In genomic region chr17:12922120-12922519, GRCh38 we compare ENCODE assay signal across 22 cellular contexts.
DNase-seq lines count a peak whose midpoint lies in the region; ATAC-seq, FAIRE-seq and TF ChIP-seq lines count a peak whose summit lies in the region.
"Had no signal": no experiment of that assay in that cellular context is flagged by ENCODE, and none has a peak within 500 bp of the region (broad histone marks: within the 10 kb centered on the region; RNA-seq: fewer than 3 reads in every experiment).

No MANE protein-coding gene starts in this region.

- no peak for FAIRE-seq in H54 (lab: Jason Lieb, UNC)
- FAIRE-seq: A549, G401.6, GM12891, GM18507 had no signal

- no peak for TF ChIP-seq POLR2A in esophagus muscularis mucosa (IDR thresholded peaks at IDR 0.05; ENCODE audit: low read depth)
- no peak for TF ChIP-seq POLR2A in H54 (IDR thresholded peaks at IDR 0.05; ENCODE audit: low read depth, low read length)

- TF ChIP-seq CTCF in GM06990 (IDR thresholded peaks at IDR 0.05; ENCODE audit: insufficient read depth, low read length, poor library complexity, severe bottlenecking) = no peak
- TF ChIP-seq CTCF in esophagus muscularis mucosa (IDR thresholded peaks at IDR 0.05) = no peak

- no peaks in the 10 kb centered on the region for H3K9me2 ChIP-seq in Karpas-422 (replicated peaks; ENCODE audit: insufficient read depth, low read length)

- H4K20me1 ChIP-seq in Karpas-422 (ENCODE audit: insufficient read depth, low read depth, low read length) = no peaks in the 10 kb centered on the region

- no peak for TF ChIP-seq EP300 in esophagus muscularis mucosa (IDR thresholded peaks at IDR 0.05)

- H3K79me2 ChIP-seq in Karpas-422 (ENCODE audit: low read length) = no peaks in the 10 kb centered on the region

- in situ Hi-C loops in G401 (cut with HindIII; ENCODE audit: low sequenced_read_pairs) = no loop called here
- in situ Hi-C loops in ACHN (cut with HindIII; ENCODE audit: low pct_ligation_motif_present, low pct_unique_long_range_greater_than_20kb, low sequenced_read_pairs) = no loop called here

- H3K4me3 ChIP-seq in GM06990 (replicated peaks; ENCODE audit: low read depth, low read length) (no peak overlapping the region), Karpas-422 (ENCODE audit: low read length) (no peak overlapping the region), esophagus muscularis mucosa (no peak overlapping the region)
- H3K4me3 ChIP-seq: A549, GM23248, HAP-1 had no signal

- H2AFZ ChIP-seq in Karpas-422 (ENCODE audit: low read length) = peak overlapping the region; percentile 87; the same call in 1 of the 2 replicates
- H2AFZ ChIP-seq: GM23248 had no signal

- H3K9ac ChIP-seq in Karpas-422 (ENCODE audit: low read length) = peak overlapping the region; percentile 28
- H3K9ac ChIP-seq: GM23248 had no signal

- H3K27me3 ChIP-seq in GM06990 (replicated peaks; ENCODE audit: control insufficient read depth, insufficient read depth, low read length) (no peaks in the 10 kb centered on the region), Karpas-422 (ENCODE audit: low read length) (no peaks in the 10 kb centered on the region), esophagus muscularis mucosa (no peaks in the 10 kb centered on the region)

- H3K4me1 ChIP-seq in Karpas-422 (ENCODE audit: low read length) = peaks cover 27% of the 10 kb centered on the region
- peaks cover 0 to 3% (median under 1%) of the 10 kb centered on the region in 4 donors for H3K4me1 ChIP-seq in esophagus muscularis mucosa
- H3K4me1 ChIP-seq: A549, HAP-1 had no signal

- ATAC-seq in HG02870 (IDR thresholded peaks at IDR 0.05; ENCODE audit: unreplicated experiment) = peak; percentile 68
- ATAC-seq: A549 had no signal

- 89% methylated on average over 4 of the region's 4 CpGs for WGBS in esophagus muscularis mucosa

- intact Hi-C loops in esophagus muscularis mucosa (cut with DNase I) = no loop called here

- H3K36me3 ChIP-seq in GM06990 (ENCODE audit: control insufficient read depth, insufficient read depth, low read length) (peaks cover 2% of the 10 kb centered on the region), Karpas-422 (ENCODE audit: insufficient read depth, low read length) (no peaks in the 10 kb centered on the region), esophagus muscularis mucosa (peaks cover 0 to 20% (median 8%) of the 10 kb centered on the region in 4 donors)
- H3K36me3 ChIP-seq: HAP-1 had no signal

- peak overlapping the region; percentile 53 for H3K4me2 ChIP-seq in Karpas-422 (ENCODE audit: low read depth, low read length, poor library complexity, severe bottlenecking)
- H3K4me2 ChIP-seq: A549 had no signal

- DNase-seq in GM06990 (ENCODE audit: extremely low read depth, insufficient read length) (peak; percentile 4), Karpas-422 (peak; percentile 60), esophagus muscularis mucosa (ENCODE audit: extremely low spot score) (peak; percentile 21), G401 (ENCODE audit: low spot score) (no peak), ACHN (no peak), SW 1271 (lab: John Stamatoyannopoulos, UW) (no peak), H54 (ENCODE audit: insufficient read length, low spot score) (no peak)
- DNase-seq: C1 segment of cervical spinal cord; Calu3; CD4-positive, alpha-beta memory T cell; COR-L47; DMS53; DMS79 treated with DMSO at 0.1 percent for 48 hours; GM23248; HFFc6 had no signal

- H3K27ac ChIP-seq in Karpas-422 (ENCODE audit: low read length) (peak overlapping the region; percentile 67), esophagus muscularis mucosa (replicated peaks in 1 of 4) (no peak overlapping the region)
- H3K27ac ChIP-seq: 22Rv1, A549, GM23248 had no signal

- no peaks in the 10 kb centered on the region for H3K9me3 ChIP-seq in Karpas-422 (ENCODE audit: low read length)
- no peaks in the 10 kb centered on the region for H3K9me3 ChIP-seq in esophagus muscularis mucosa
- H3K9me3 ChIP-seq: A549, HAP-1 had no signal

Comparison
In these comparisons a context has a peak if more than half of its experiments do, and no peak if none do; other contexts are left out.
1. DNase-seq: peak in GM06990 (single experiment), Karpas-422 (single experiment) and esophagus muscularis mucosa (single experiment); none in G401 (single experiment), ACHN (single experiment), SW 1271 (0 of 2) and H54 (single experiment).